In the genomic region with DNA sequence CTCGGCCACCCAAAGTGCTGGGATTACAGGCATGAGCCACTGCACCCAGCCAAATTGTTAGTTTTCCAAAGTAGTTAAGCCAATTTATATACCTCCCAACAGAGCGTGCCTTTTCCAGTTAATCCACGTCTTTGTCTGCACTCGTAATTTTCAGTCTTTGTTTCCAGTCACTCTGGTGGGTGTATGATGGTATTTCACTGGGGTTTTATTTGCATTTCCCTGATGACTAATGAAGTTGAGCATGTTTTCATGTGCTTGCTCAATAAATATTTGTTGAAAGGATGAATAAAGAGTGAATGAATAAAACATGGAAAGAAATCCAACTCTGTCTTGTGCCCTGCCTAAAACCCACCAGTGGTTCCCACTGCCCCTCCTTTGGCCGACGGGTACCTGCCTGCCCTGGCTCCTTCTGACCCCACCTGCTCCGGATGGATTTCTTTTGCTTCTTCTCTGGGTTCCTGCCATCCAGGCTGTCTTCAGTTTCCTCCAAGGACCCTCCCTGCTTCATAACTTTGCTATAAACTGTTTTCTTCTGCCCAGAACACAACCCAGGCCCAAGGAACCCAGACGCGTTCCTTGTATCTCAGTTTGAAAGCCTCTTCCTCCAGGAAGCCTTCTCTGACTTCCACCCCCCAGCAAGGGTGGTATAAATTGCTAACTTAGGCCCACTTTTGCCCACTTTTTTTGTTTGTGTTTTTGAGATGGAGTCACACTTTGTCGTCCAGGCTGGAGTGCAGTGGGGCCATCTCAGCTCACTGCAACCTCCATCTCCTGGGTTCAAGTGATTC, we compare ENCODE assay signal across 1 cellular context.
A peak's percentile ranks its signal among the peaks of the same experiment; 100 is the strongest.
TF ChIP-seq lines count a peak whose summit lies in the region.

No MANE protein-coding gene starts in this region.

TF ChIP-seq in HepG2, 621 proteins besides CTCF, POLR2A, EP300 and RAD21 (continued from another document and continues in another):
- TF ChIP-seq ZBED4 (CRISPR knock-in tag; IDR thresholded peaks at IDR 0.05; ENCODE audit: borderline replicate concordance) (no peak), ZFP37 (CRISPR knock-in tag; IDR thresholded peaks at IDR 0.05; ENCODE audit: borderline replicate concordance) (no peak), MEIS1 (CRISPR knock-in tag; IDR thresholded peaks at IDR 0.05; ENCODE audit: borderline replicate concordance) (no peak), MIER2 (CRISPR knock-in tag; IDR thresholded peaks at IDR 0.05) (no peak), MEF2D (CRISPR knock-in tag; IDR thresholded peaks at IDR 0.05) (no peak; the same call in 1 of the 2 replicates), GTF2F1 (IDR thresholded peaks at IDR 0.05; ENCODE audit: low read length) (no peak), ZNF724P (CRISPR knock-in tag; IDR thresholded peaks at IDR 0.05; ENCODE audit: borderline replicate concordance) (no peak), ZNF180 (CRISPR knock-in tag; IDR thresholded peaks at IDR 0.05; ENCODE audit: borderline replicate concordance, low read depth) (no peak), ATRX (CRISPR knock-in tag; IDR thresholded peaks at IDR 0.05; ENCODE audit: borderline replicate concordance) (no peak), ZNF350 (CRISPR knock-in tag; IDR thresholded peaks at IDR 0.05; ENCODE audit: borderline replicate concordance, low read depth) (no peak; the same call in 1 of the 2 replicates), KDM5A (IDR thresholded peaks at IDR 0.05; ENCODE audit: borderline replicate concordance, low read length) (no peak), ZNF577 (CRISPR knock-in tag; IDR thresholded peaks at IDR 0.05; ENCODE audit: borderline replicate concordance, low read depth) (no peak), SIX1 (CRISPR knock-in tag; IDR thresholded peaks at IDR 0.05; ENCODE audit: borderline replicate concordance) (no peak), JARID2 (CRISPR knock-in tag; IDR thresholded peaks at IDR 0.05; ENCODE audit: insufficient replicate concordance) (no peak), FOXP4 (CRISPR knock-in tag; IDR thresholded peaks at IDR 0.05) (no peak), ATF6 (CRISPR knock-in tag; conservative IDR thresholded peaks at IDR 0.05) (no peak), BHLHE40 (IDR thresholded peaks at IDR 0.05; ENCODE audit: low read length) (peak; percentile 24; the same call in 1 of the 2 replicates), ZNF841 (CRISPR knock-in tag; IDR thresholded peaks at IDR 0.05; ENCODE audit: borderline replicate concordance) (no peak), ZNF230 (CRISPR knock-in tag; IDR thresholded peaks at IDR 0.05) (no peak), ZFP36 (IDR thresholded peaks at IDR 0.05; ENCODE audit: borderline replicate concordance, low read depth, low read length, partially characterized antibody) (peak; percentile 65), KMT2B (CRISPR knock-in tag; IDR thresholded peaks at IDR 0.05) (0 out of 2 replicates have a peak, but pooled peaks have one; percentile 22), ZNF33A (CRISPR knock-in tag; IDR thresholded peaks at IDR 0.05; ENCODE audit: borderline replicate concordance) (no peak), BCL6 (CRISPR knock-in tag; IDR thresholded peaks at IDR 0.05) (peak; percentile 31; the same call in 1 of the 2 replicates), ZNF256 (CRISPR knock-in tag; conservative IDR thresholded peaks at IDR 0.05) (no peak), ZNF616 (CRISPR knock-in tag; IDR thresholded peaks at IDR 0.05; ENCODE audit: low read depth) (no peak), ADNP (CRISPR knock-in tag; IDR thresholded peaks at IDR 0.05) (0 out of 2 replicates have a peak, but pooled peaks have one; percentile 9), SOX5 (CRISPR knock-in tag; IDR thresholded peaks at IDR 0.05; ENCODE audit: borderline replicate concordance) (peak; percentile 74; the same call in 1 of the 2 replicates), ZNF878 (CRISPR knock-in tag; IDR thresholded peaks at IDR 0.05) (no peak)
- TF ChIP-seq, protein P1, sequence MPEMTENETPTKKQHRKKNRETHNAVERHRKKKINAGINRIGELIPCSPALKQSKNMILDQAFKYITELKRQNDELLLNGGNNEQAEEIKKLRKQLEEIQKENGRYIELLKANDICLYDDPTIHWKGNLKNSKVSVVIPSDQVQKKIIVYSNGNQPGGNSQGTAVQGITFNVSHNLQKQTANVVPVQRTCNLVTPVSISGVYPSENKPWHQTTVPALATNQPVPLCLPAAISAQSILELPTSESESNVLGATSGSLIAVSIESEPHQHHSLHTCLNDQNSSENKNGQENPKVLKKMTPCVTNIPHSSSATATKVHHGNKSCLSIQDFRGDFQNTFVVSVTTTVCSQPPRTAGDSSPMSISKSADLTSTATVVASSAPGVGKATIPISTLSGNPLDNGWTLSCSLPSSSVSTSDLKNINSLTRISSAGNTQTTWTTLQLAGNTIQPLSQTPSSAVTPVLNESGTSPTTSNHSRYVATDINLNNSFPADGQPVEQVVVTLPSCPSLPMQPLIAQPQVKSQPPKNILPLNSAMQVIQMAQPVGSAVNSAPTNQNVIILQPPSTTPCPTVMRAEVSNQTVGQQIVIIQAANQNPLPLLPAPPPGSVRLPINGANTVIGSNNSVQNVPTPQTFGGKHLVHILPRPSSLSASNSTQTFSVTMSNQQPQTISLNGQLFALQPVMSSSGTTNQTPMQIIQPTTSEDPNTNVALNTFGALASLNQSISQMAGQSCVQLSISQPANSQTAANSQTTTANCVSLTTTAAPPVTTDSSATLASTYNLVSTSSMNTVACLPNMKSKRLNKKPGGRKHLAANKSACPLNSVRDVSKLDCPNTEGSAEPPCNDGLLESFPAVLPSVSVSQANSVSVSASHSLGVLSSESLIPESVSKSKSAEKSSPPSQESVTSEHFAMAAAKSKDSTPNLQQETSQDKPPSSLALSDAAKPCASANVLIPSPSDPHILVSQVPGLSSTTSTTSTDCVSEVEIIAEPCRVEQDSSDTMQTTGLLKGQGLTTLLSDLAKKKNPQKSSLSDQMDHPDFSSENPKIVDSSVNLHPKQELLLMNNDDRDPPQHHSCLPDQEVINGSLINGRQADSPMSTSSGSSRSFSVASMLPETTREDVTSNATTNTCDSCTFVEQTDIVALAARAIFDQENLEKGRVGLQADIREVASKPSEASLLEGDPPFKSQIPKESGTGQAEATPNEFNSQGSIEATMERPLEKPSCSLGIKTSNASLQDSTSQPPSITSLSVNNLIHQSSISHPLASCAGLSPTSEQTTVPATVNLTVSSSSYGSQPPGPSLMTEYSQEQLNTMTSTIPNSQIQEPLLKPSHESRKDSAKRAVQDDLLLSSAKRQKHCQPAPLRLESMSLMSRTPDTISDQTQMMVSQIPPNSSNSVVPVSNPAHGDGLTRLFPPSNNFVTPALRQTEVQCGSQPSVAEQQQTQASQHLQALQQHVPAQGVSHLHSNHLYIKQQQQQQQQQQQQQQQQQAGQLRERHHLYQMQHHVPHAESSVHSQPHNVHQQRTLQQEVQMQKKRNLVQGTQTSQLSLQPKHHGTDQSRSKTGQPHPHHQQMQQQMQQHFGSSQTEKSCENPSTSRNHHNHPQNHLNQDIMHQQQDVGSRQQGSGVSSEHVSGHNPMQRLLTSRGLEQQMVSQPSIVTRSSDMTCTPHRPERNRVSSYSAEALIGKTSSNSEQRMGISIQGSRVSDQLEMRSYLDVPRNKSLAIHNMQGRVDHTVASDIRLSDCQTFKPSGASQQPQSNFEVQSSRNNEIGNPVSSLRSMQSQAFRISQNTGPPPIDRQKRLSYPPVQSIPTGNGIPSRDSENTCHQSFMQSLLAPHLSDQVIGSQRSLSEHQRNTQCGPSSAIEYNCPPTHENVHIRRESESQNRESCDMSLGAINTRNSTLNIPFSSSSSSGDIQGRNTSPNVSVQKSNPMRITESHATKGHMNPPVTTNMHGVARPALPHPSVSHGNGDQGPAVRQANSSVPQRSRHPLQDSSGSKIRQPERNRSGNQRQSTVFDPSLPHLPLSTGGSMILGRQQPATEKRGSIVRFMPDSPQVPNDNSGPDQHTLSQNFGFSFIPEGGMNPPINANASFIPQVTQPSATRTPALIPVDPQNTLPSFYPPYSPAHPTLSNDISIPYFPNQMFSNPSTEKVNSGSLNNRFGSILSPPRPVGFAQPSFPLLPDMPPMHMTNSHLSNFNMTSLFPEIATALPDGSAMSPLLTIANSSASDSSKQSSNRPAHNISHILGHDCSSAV (CRISPR knock-in tag; IDR thresholded peaks at IDR 0.05; ENCODE audit: borderline replicate concordance), result no peak
- TF ChIP-seq, protein P2, sequence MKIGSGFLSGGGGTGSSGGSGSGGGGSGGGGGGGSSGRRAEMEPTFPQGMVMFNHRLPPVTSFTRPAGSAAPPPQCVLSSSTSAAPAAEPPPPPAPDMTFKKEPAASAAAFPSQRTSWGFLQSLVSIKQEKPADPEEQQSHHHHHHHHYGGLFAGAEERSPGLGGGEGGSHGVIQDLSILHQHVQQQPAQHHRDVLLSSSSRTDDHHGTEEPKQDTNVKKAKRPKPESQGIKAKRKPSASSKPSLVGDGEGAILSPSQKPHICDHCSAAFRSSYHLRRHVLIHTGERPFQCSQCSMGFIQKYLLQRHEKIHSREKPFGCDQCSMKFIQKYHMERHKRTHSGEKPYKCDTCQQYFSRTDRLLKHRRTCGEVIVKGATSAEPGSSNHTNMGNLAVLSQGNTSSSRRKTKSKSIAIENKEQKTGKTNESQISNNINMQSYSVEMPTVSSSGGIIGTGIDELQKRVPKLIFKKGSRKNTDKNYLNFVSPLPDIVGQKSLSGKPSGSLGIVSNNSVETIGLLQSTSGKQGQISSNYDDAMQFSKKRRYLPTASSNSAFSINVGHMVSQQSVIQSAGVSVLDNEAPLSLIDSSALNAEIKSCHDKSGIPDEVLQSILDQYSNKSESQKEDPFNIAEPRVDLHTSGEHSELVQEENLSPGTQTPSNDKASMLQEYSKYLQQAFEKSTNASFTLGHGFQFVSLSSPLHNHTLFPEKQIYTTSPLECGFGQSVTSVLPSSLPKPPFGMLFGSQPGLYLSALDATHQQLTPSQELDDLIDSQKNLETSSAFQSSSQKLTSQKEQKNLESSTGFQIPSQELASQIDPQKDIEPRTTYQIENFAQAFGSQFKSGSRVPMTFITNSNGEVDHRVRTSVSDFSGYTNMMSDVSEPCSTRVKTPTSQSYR (CRISPR knock-in tag; IDR thresholded peaks at IDR 0.05; ENCODE audit: borderline replicate concordance), result no peak
- TF ChIP-seq, protein P3, sequence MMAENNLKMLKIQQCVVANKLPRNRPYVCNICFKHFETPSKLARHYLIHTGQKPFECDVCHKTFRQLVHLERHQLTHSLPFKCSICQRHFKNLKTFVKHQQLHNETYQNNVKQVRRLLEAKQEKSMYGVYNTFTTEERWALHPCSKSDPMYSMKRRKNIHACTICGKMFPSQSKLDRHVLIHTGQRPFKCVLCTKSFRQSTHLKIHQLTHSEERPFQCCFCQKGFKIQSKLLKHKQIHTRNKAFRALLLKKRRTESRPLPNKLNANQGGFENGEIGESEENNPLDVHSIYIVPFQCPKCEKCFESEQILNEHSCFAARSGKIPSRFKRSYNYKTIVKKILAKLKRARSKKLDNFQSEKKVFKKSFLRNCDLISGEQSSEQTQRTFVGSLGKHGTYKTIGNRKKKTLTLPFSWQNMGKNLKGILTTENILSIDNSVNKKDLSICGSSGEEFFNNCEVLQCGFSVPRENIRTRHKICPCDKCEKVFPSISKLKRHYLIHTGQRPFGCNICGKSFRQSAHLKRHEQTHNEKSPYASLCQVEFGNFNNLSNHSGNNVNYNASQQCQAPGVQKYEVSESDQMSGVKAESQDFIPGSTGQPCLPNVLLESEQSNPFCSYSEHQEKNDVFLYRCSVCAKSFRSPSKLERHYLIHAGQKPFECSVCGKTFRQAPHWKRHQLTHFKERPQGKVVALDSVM (CRISPR knock-in tag; IDR thresholded peaks at IDR 0.05), result no peak
